Comparison of ENCODE assay signal across 1 cellular context in genomic region chr19:2837430-2837829, GRCh38.
TF ChIP-seq lines count a peak whose summit lies in the region.

No MANE protein-coding gene starts in this region.

TF ChIP-seq in HepG2, 621 proteins besides CTCF, POLR2A, EP300 and RAD21 (continued from another document and continues in another):
- peak; percentile 98 for TF ChIP-seq ZNF362 (CRISPR knock-in tag; IDR thresholded peaks at IDR 0.05; ENCODE audit: borderline replicate concordance)
- no peak for TF ChIP-seq ARNT (IDR thresholded peaks at IDR 0.05)
- TF ChIP-seq SOX13 (IDR thresholded peaks at IDR 0.05), result no peak
- TF ChIP-seq SOX13 (CRISPR knock-in tag; conservative IDR thresholded peaks at IDR 0.05 in 1 of 2, IDR thresholded peaks at IDR 0.05 in 1 of 2), result no peak
- TF ChIP-seq MXD4 (CRISPR knock-in tag; IDR thresholded peaks at IDR 0.05), result no peak
- TF ChIP-seq NFE2L1 (CRISPR knock-in tag; IDR thresholded peaks at IDR 0.05; ENCODE audit: borderline replicate concordance), result no peak
- TF ChIP-seq EEA1 (CRISPR knock-in tag; IDR thresholded peaks at IDR 0.05; ENCODE audit: borderline replicate concordance), result no peak
- TF ChIP-seq NRL (CRISPR knock-in tag; IDR thresholded peaks at IDR 0.05; ENCODE audit: borderline replicate concordance), result no peak
- no peak for TF ChIP-seq NR0B2 (CRISPR knock-in tag; IDR thresholded peaks at IDR 0.05)
- 0 out of 2 replicates have a peak, but pooled peaks have one; percentile 28 for TF ChIP-seq ERF (CRISPR knock-in tag; IDR thresholded peaks at IDR 0.05)
- TF ChIP-seq TBX3 (IDR thresholded peaks at IDR 0.05; ENCODE audit: borderline replicate concordance), result no peak
- peak; percentile 45 for TF ChIP-seq THAP11 (CRISPR knock-in tag; IDR thresholded peaks at IDR 0.05)
- TF ChIP-seq E2F1 (CRISPR knock-in tag; IDR thresholded peaks at IDR 0.05), result no peak
- no peak for TF ChIP-seq ZNF207 (IDR thresholded peaks at IDR 0.05; ENCODE audit: borderline replicate concordance)
- 0 out of 2 replicates have a peak, but pooled peaks have one; percentile 32 for TF ChIP-seq ZNF230 (CRISPR knock-in tag; IDR thresholded peaks at IDR 0.05)
- no peak for TF ChIP-seq ZNF281 (CRISPR knock-in tag; IDR thresholded peaks at IDR 0.05; ENCODE audit: borderline replicate concordance)
- no peak for TF ChIP-seq FOSL2 (CRISPR knock-in tag; IDR thresholded peaks at IDR 0.05)
- TF ChIP-seq ZNF639 (CRISPR knock-in tag; conservative IDR thresholded peaks at IDR 0.05), result no peak
- no peak for TF ChIP-seq NFYB (CRISPR knock-in tag; IDR thresholded peaks at IDR 0.05)
- TF ChIP-seq ZSCAN22 (CRISPR knock-in tag; IDR thresholded peaks at IDR 0.05), result no peak
- TF ChIP-seq TARDBP (CRISPR knock-in tag; IDR thresholded peaks at IDR 0.05), result peak; percentile 48; the same call in 1 of the 2 replicates
- 0 out of 2 replicates have a peak, but pooled peaks have one; percentile 33 for TF ChIP-seq HOXA5 (CRISPR knock-in tag; IDR thresholded peaks at IDR 0.05)
- no peak for TF ChIP-seq ZNF460 (CRISPR knock-in tag; IDR thresholded peaks at IDR 0.05; ENCODE audit: borderline replicate concordance)
- no peak for TF ChIP-seq TGIF2 (CRISPR knock-in tag; IDR thresholded peaks at IDR 0.05)
- TF ChIP-seq ZMYM3 (CRISPR knock-in tag; IDR thresholded peaks at IDR 0.05), result peak; percentile 60; the same call in 1 of the 2 replicates
- no peak for TF ChIP-seq ZNF547 (CRISPR knock-in tag; IDR thresholded peaks at IDR 0.05)
- TF ChIP-seq ZBTB38 (CRISPR knock-in tag; IDR thresholded peaks at IDR 0.05), result no peak; the same call in 1 of the 2 replicates
- TF ChIP-seq JDP2 (CRISPR knock-in tag; IDR thresholded peaks at IDR 0.05; ENCODE audit: borderline replicate concordance), result no peak
- no peak for TF ChIP-seq CCDC6 (CRISPR knock-in tag; IDR thresholded peaks at IDR 0.05)
- TF ChIP-seq ZSCAN20 (CRISPR knock-in tag; IDR thresholded peaks at IDR 0.05; ENCODE audit: borderline replicate concordance), result no peak
- no peak for TF ChIP-seq ZNF138 (CRISPR knock-in tag; IDR thresholded peaks at IDR 0.05; ENCODE audit: low read depth)
- no peak for TF ChIP-seq BCLAF1 (IDR thresholded peaks at IDR 0.05)
- no peak for TF ChIP-seq ZNF749 (CRISPR knock-in tag; IDR thresholded peaks at IDR 0.05; ENCODE audit: borderline replicate concordance)
- no peak for TF ChIP-seq NCOA1 (CRISPR knock-in tag; IDR thresholded peaks at IDR 0.05)
- TF ChIP-seq ZNF432 (CRISPR knock-in tag; IDR thresholded peaks at IDR 0.05; ENCODE audit: borderline replicate concordance), result no peak
- TF ChIP-seq ZNF839 (CRISPR knock-in tag; IDR thresholded peaks at IDR 0.05; ENCODE audit: borderline replicate concordance), result no peak
- TF ChIP-seq MYC (CRISPR knock-in tag; IDR thresholded peaks at IDR 0.05; ENCODE audit: borderline replicate concordance), result no peak
- TF ChIP-seq E2F2 (CRISPR knock-in tag; IDR thresholded peaks at IDR 0.05; ENCODE audit: borderline replicate concordance), result no peak
- no peak for TF ChIP-seq ZNF446 (CRISPR knock-in tag; IDR thresholded peaks at IDR 0.05)
- TF ChIP-seq ZBTB7A (CRISPR knock-in tag; IDR thresholded peaks at IDR 0.05), result no peak
- no peak for TF ChIP-seq HOXA7 (CRISPR knock-in tag; IDR thresholded peaks at IDR 0.05)
- TF ChIP-seq AGO1 (IDR thresholded peaks at IDR 0.05; ENCODE audit: low read depth, low read length, poor library complexity, severe bottlenecking), result no peak
- TF ChIP-seq NFKBIZ (CRISPR knock-in tag; IDR thresholded peaks at IDR 0.05), result no peak
- no peak for TF ChIP-seq ZNF770 (CRISPR knock-in tag; IDR thresholded peaks at IDR 0.05)
- TF ChIP-seq HNF4A (CRISPR knock-in tag; IDR thresholded peaks at IDR 0.05), result peak; percentile 71; the same call in 1 of the 2 replicates
- TF ChIP-seq SAP130 (CRISPR knock-in tag; IDR thresholded peaks at IDR 0.05; ENCODE audit: low read depth), result peak; percentile 58
- no peak for TF ChIP-seq ATF7-NPFF (CRISPR knock-in tag; IDR thresholded peaks at IDR 0.05; ENCODE audit: low read depth)
- TF ChIP-seq ZNF609 (CRISPR knock-in tag; IDR thresholded peaks at IDR 0.05; ENCODE audit: borderline replicate concordance), result 0 out of 2 replicates have a peak, but pooled peaks have one; percentile 17
- peak; percentile 35; the same call in 1 of the 2 replicates for TF ChIP-seq POLR2G (IDR thresholded peaks at IDR 0.05; ENCODE audit: low read depth, low read length)
- no peak for TF ChIP-seq KDM5B (CRISPR knock-in tag; IDR thresholded peaks at IDR 0.05; ENCODE audit: borderline replicate concordance)
- TF ChIP-seq FOSL1 (CRISPR knock-in tag; IDR thresholded peaks at IDR 0.05; ENCODE audit: borderline replicate concordance), result no peak
- TF ChIP-seq PHB2 (IDR thresholded peaks at IDR 0.05; ENCODE audit: partially characterized antibody), result no peak
- TF ChIP-seq RELA (CRISPR knock-in tag; IDR thresholded peaks at IDR 0.05), result no peak
